Comparison of ENCODE assay signal across 24 cellular contexts in genomic region chrX:153537526-153538295, GRCh38. TPM values are rescaled to one million over a fixed set of nuclear protein-coding genes. Genes with fewer than 3 reads are reported as not detected.
DNase-seq lines count a peak whose midpoint lies in the region; ATAC-seq and TF ChIP-seq lines count a peak whose summit lies in the region.
"Had no signal": no experiment of that assay in that cellular context is flagged by ENCODE, and none has a peak within 500 bp of the region (broad histone marks: within the 10 kb centered on the region; RNA-seq: fewer than 3 reads in every experiment).

No MANE protein-coding gene starts in this region.

- intact Hi-C loops in ovary (cut with DNase I) = no loop called here
- intact Hi-C loops in gastrocnemius medialis (cut with DNase I; ENCODE audit: low total_unique reads) = no loop called here
- intact Hi-C loops in vagina (cut with DNase I) = no loop called here

- H3K4me1 ChIP-seq in ovary (ENCODE audit: insufficient read depth) = no peaks in the 10 kb centered on the region
- no peaks in the 10 kb centered on the region for H3K4me1 ChIP-seq in gastrocnemius medialis
- no peaks in the 10 kb centered on the region for H3K4me1 ChIP-seq in vagina
- H3K4me1 ChIP-seq: Caco-2, neural progenitor cell, thyroid gland had no signal

- TF ChIP-seq EP300 in ovary (IDR thresholded peaks at IDR 0.05) = no peak

- H3K36me3 ChIP-seq in WERI-Rb-1 (peaks cover 21% of the 10 kb centered on the region), ovary (no peaks in the 10 kb centered on the region), gastrocnemius medialis (no peaks in the 10 kb centered on the region), vagina (no peaks in the 10 kb centered on the region)
- H3K36me3 ChIP-seq: cardiac muscle cell, neural progenitor cell, thyroid gland had no signal

- in situ Hi-C loops in gastrocnemius medialis (cut with MboI; ENCODE audit: low sequenced_read_pairs in 4 of 4) = no loop called here

- no peak for TF ChIP-seq CTCF in WERI-Rb-1 (IDR thresholded peaks at IDR 0.05; ENCODE audit: low read depth, low read length)
- no peak for TF ChIP-seq CTCF in ovary (IDR thresholded peaks at IDR 0.05)
- TF ChIP-seq CTCF in gastrocnemius medialis (IDR thresholded peaks at IDR 0.05 in 4 of 5, conservative IDR thresholded peaks at IDR 0.05 in 1 of 5) = no peak
- TF ChIP-seq CTCF in vagina (IDR thresholded peaks at IDR 0.05) = no peak

- TF ChIP-seq POLR2A in ovary (IDR thresholded peaks at IDR 0.05) = no peak
- TF ChIP-seq POLR2A in gastrocnemius medialis (IDR thresholded peaks at IDR 0.05) = no peak
- TF ChIP-seq POLR2A in vagina (IDR thresholded peaks at IDR 0.05) = no peak

- H3K27me3 ChIP-seq in WERI-Rb-1 (ENCODE audit: insufficient read depth, low read depth, severe bottlenecking) (peaks cover 30% of the 10 kb centered on the region), ovary (no peaks in the 10 kb centered on the region), gastrocnemius medialis (no peaks in the 10 kb centered on the region), vagina (no peaks in the 10 kb centered on the region)
- H3K27me3 ChIP-seq: cardiac muscle cell, neural progenitor cell, thyroid gland had no signal

- H3K27ac ChIP-seq in WERI-Rb-1 (peak overlapping the region; percentile 23; the same call in 1 of the 2 replicates), ovary (no peak overlapping the region), gastrocnemius medialis (no peak overlapping the region), vagina (no peak overlapping the region)
- H3K27ac ChIP-seq: cardiac muscle cell, neural progenitor cell, thyroid gland had no signal

- H3K9me3 ChIP-seq in WERI-Rb-1 (ENCODE audit: severe bottlenecking) (no peaks in the 10 kb centered on the region), ovary (no peaks in the 10 kb centered on the region), gastrocnemius medialis (no peaks in the 10 kb centered on the region), vagina (no peaks in the 10 kb centered on the region)
- H3K9me3 ChIP-seq: Caco-2, thyroid gland had no signal

- 37 to 49% (median 46%) methylated on average over 21 to 26 of the region's 26 CpGs for WGBS in ovary, 3 donors

- ATAC-seq in gastrocnemius medialis = no peak
- ATAC-seq in HG03342 (IDR thresholded peaks at IDR 0.05; ENCODE audit: unreplicated experiment) = no peak
- ATAC-seq: activated T-helper 17 cell treated with anti-CD3 and anti-CD28 coated beads, Interleukin-2, amount 50 U/mL, for 72 hours; left cardiac atrium; PC-3 had no signal

- no peak overlapping the region for H3K4me3 ChIP-seq in WERI-Rb-1 (ENCODE audit: low read depth, low read length)
- H3K4me3 ChIP-seq in ovary = no peak overlapping the region
- no peak overlapping the region for H3K4me3 ChIP-seq in gastrocnemius medialis
- H3K4me3 ChIP-seq in vagina = no peak overlapping the region
- H3K4me3 ChIP-seq: cardiac muscle cell, dorsolateral prefrontal cortex, neural progenitor cell, thyroid gland had no signal

- DNase-seq in NCI-H1436 (lab: John Stamatoyannopoulos, UW) = peak; percentile 40
- DNase-seq in NCI-H2227 treated with DMSO at 0.1 percent for 48 hours (lab: John Stamatoyannopoulos, UW) = peak; percentile 50
- peak; percentile 43 for DNase-seq in WERI-Rb-1
- DNase-seq in ovary = peak in 4 of 5 donors; percentile 42 to 55 (median 47)
- no peak for DNase-seq in gastrocnemius medialis
- DNase-seq in kidney glomerular epithelial cell (lab: John Stamatoyannopoulos, UW) = no peak
- DNase-seq in vagina (ENCODE audit: extremely low spot score in 2 of 2) = no peak
- DNase-seq: activated CD4-positive, alpha-beta T cell treated with anti-CD3 and anti-CD28 coated beads for 1 hour; AML-193; Caco-2; foreskin melanocyte; GDM1; left cardiac atrium; MM.1S; NCI-H526 treated with DMSO at 0.1 percent for 48 hours; PC-3; SIG-M5; thyroid gland had no signal

RNA-seq across cellular contexts. Expression of gene ATP2B3, which starts 20.3 kb away (rescaled TPM):
- total RNA-seq in ovary = 1 to 10 TPM in 1 of 7 donors, under 1 TPM in 2, not detected in 4; 0.23 to 1.6 (median 0.27) TPM
- polyA plus RNA-seq in ovary = under 1 TPM in 1 of 2 donors, not detected in 1; 0.01 TPM
- total RNA-seq in gastrocnemius medialis = not detected
- total RNA-seq in vagina = 0.25 TPM
- total RNA-seq: activated T-helper 17 cell treated with anti-CD3 and anti-CD28 coated beads, Interleukin-2, amount 50 U/mL, for 72 hours; Caco-2; epithelial cell of proximal tubule; PC-3; thyroid gland had no signal

RNA-seq across cellular contexts. Expression of gene BGN, which starts 42.9 kb away (rescaled TPM):
- total RNA-seq in ovary (10 to 100 TPM; 10.0 to 72.3 (median 31.2) TPM), gastrocnemius medialis (10 to 100 TPM in 2 of 4 donors, 1 to 10 TPM in 2; 1.1 to 50.7 (median 9.8) TPM), vagina (106 TPM)
- 10 to 100 TPM; 81.6 to 81.7 TPM for polyA plus RNA-seq in ovary
- total RNA-seq: activated T-helper 17 cell treated with anti-CD3 and anti-CD28 coated beads, Interleukin-2, amount 50 U/mL, for 72 hours; PC-3 had no signal

Comparison
In these comparisons a context has a peak if more than half of its experiments do, and no peak if none do; other contexts are left out.
1. DNase-seq: peak in NCI-H1436 (single experiment), NCI-H2227 treated with DMSO at 0.1 percent for 48 hours (single experiment), WERI-Rb-1 (single experiment) and ovary (4 of 5); none in gastrocnemius medialis (0 of 2), kidney glomerular epithelial cell (single experiment) and vagina (0 of 2).